Comparison of ENCODE assay signal across 8 cellular contexts in genomic region chr2:66428986-66429612, GRCh38. TPM values are rescaled to one million over a fixed set of nuclear protein-coding genes. Genes with fewer than 3 reads are reported as not detected.
DNase-seq lines count a peak whose midpoint lies in the region; ATAC-seq and TF ChIP-seq lines count a peak whose summit lies in the region.

No MANE protein-coding gene starts in this region.

- TF ChIP-seq CTCF in AG10803 (conservative IDR thresholded peaks at IDR 0.05; ENCODE audit: low read length) (peak; percentile 97), WERI-Rb-1 (IDR thresholded peaks at IDR 0.05; ENCODE audit: low read depth, low read length) (peak; percentile 90), tibial nerve (IDR thresholded peaks at IDR 0.05) (peak; percentile 61 to 94 (median 77))
- TF ChIP-seq CTCF in CD8-positive, alpha-beta T cell (IDR thresholded peaks at IDR 0.05): no peak

- peaks cover 16 to 19% of the 10 kb centered on the region in 2 donors for H3K4me1 Mint-ChIP-seq in immature natural killer cell
- H3K4me1 Mint-ChIP-seq in CD8-positive, alpha-beta T cell (ENCODE audit: low read depth): peaks cover 16% of the 10 kb centered on the region

- H3K27ac Mint-ChIP-seq in immature natural killer cell: no peak overlapping the region
- no peak overlapping the region for H3K27ac Mint-ChIP-seq in CD8-positive, alpha-beta T cell

- peaks cover 2% of the 10 kb centered on the region for H3K9me3 ChIP-seq in WERI-Rb-1 (ENCODE audit: severe bottlenecking)
- H3K9me3 ChIP-seq in tibial nerve: no peaks in the 10 kb centered on the region
- H3K9me3 ChIP-seq in CD8-positive, alpha-beta T cell (ENCODE audit: low read length): no peaks in the 10 kb centered on the region

- peaks cover 0 to 2% (median 0%) of the 10 kb centered on the region in 6 donors for H3K9me3 Mint-ChIP-seq in immature natural killer cell
- no peaks in the 10 kb centered on the region for H3K9me3 Mint-ChIP-seq in CD8-positive, alpha-beta T cell

- H3K4me3 ChIP-seq in AG10803 (ENCODE audit: low read length) (no peak overlapping the region), WERI-Rb-1 (ENCODE audit: low read depth, low read length) (no peak overlapping the region), tibial nerve (no peak overlapping the region)
- H3K4me3 ChIP-seq in CD8-positive, alpha-beta T cell (ENCODE audit: low read depth, low read length): no peak overlapping the region

- ATAC-seq in GM18870 (IDR thresholded peaks at IDR 0.05; ENCODE audit: unreplicated experiment): peak; percentile 45
- no peak for ATAC-seq in GM21447 (IDR thresholded peaks at IDR 0.05; ENCODE audit: unreplicated experiment)
- ATAC-seq in CD8-positive, alpha-beta T cell: no peak

- no peak overlapping the region for H3K4me3 Mint-ChIP-seq in immature natural killer cell
- H3K4me3 Mint-ChIP-seq in CD8-positive, alpha-beta T cell: no peak overlapping the region

- TF ChIP-seq EP300 in tibial nerve (IDR thresholded peaks at IDR 0.05): no peak

- H3K27me3 ChIP-seq in WERI-Rb-1 (ENCODE audit: insufficient read depth, low read depth, severe bottlenecking) (peaks cover 48% of the 10 kb centered on the region), tibial nerve (peaks cover 0 to 59% of the 10 kb centered on the region in 2 donors)
- H3K27me3 ChIP-seq in CD8-positive, alpha-beta T cell (ENCODE audit: insufficient read depth, low read length): peaks cover 3% of the 10 kb centered on the region

- H3K27ac ChIP-seq in WERI-Rb-1 (no peak overlapping the region), tibial nerve (no peak overlapping the region)
- H3K27ac ChIP-seq in CD8-positive, alpha-beta T cell (ENCODE audit: low read depth, low read length): no peak overlapping the region

- no peak for TF ChIP-seq POLR2A in tibial nerve (IDR thresholded peaks at IDR 0.05)

- 23 to 24% methylated on average over 5 of the region's 5 CpGs for WGBS in tibial nerve, 2 donors

- intact Hi-C loops in CD8-positive, alpha-beta T cell (cut with DNase I, micrococcal nuclease): loop anchor here in 1 of 2 experiments (5.0 kb wide), 1 partner anchor 1418 kb away; no protein-coding TSS in a partner anchor

- DNase-seq in AG10803 (ENCODE audit: low read depth) (peak; percentile 62), NCI-H146 (lab: John Stamatoyannopoulos, UW) (peak; percentile 62), WERI-Rb-1 (peak; percentile 38), immature natural killer cell (peak in 2 of 3 donors; percentile 30 to 38), tibial nerve (ENCODE audit: low spot score in 2 of 2) (peak in 1 of 2 donors; percentile 48)
- no peak for DNase-seq in CD8-positive, alpha-beta T cell

- H3K36me3 ChIP-seq in WERI-Rb-1 (no peaks in the 10 kb centered on the region), tibial nerve (no peaks in the 10 kb centered on the region)
- no peaks in the 10 kb centered on the region for H3K36me3 ChIP-seq in CD8-positive, alpha-beta T cell (ENCODE audit: insufficient read depth, low read length)

- no peaks in the 10 kb centered on the region for H3K36me3 Mint-ChIP-seq in immature natural killer cell
- no peaks in the 10 kb centered on the region for H3K36me3 Mint-ChIP-seq in CD8-positive, alpha-beta T cell

- H3K4me1 ChIP-seq in tibial nerve: peaks cover 0 to 28% (median 3%) of the 10 kb centered on the region in 4 donors
- peaks cover 5% of the 10 kb centered on the region for H3K4me1 ChIP-seq in CD8-positive, alpha-beta T cell (ENCODE audit: insufficient read depth, low read length)

- POLR2A ChIA-PET in CD8-positive, alpha-beta T cell (lab: Charles Lee): no interaction called here

- CTCF ChIA-PET in CD8-positive, alpha-beta T cell (lab: Charles Lee): no interaction called here

- H3K27me3 Mint-ChIP-seq in immature natural killer cell (ENCODE audit: low read depth in 3 of 3): peaks cover 18 to 32% (median 24%) of the 10 kb centered on the region in 3 donors
- H3K27me3 Mint-ChIP-seq in CD8-positive, alpha-beta T cell (ENCODE audit: low read depth): peaks cover 54% of the 10 kb centered on the region

RNA-seq across cellular contexts. Expression of gene MEIS1, which starts 5.8 kb away (rescaled TPM):
- polyA plus RNA-seq in immature natural killer cell: 1 to 10 TPM in 2 of 3 donors, not detected in 1; 1.3 to 1.7 TPM
- 10 to 100 TPM in 3 of 4 donors, 1 to 10 TPM in 1; 9.0 to 18.4 (median 12.5) TPM for total RNA-seq in tibial nerve
- not detected for total RNA-seq in CD8-positive, alpha-beta T cell

Comparison
In these comparisons a context has a peak if more than half of its experiments do, and no peak if none do; other contexts are left out.
1. DNase-seq: peak in AG10803 (single experiment), NCI-H146 (single experiment), WERI-Rb-1 (single experiment) and immature natural killer cell (2 of 3); none in CD8-positive, alpha-beta T cell (0 of 7).
2. RNA of gene MEIS1, which starts 5.8 kb away (total RNA-seq): 9.0 to 18.4 TPM in tibial nerve; not detected in CD8-positive, alpha-beta T cell; every median in the first group is over 4 times any median in the second.